Comparison of ENCODE assay signal across 1 cellular context in the genomic region with DNA sequence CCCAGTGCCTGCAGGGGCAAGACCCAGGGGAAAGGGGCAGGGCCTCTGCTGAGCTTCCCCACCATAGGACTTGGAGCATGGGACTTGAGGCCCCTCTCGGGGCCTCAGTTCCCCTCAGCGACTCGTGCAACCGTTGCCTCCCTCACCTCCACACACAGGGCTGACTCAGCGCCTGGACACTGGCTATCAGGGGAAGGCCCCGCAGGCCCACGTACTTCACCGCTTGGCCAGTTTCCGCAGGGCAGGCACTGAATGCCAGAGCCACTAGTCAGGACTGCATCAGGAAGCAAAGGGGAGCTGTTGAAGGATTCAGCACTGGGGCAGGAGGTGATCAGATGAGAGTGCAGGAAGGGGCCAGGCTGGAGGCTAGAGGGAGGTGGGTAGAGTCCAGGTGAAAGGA.
TF ChIP-seq lines count a peak whose summit lies in the region.

No MANE protein-coding gene starts in this region.

TF ChIP-seq in K562, 482 proteins besides CTCF, POLR2A, EP300 and RAD21 (continued from another document):
- TF ChIP-seq, protein P1, sequence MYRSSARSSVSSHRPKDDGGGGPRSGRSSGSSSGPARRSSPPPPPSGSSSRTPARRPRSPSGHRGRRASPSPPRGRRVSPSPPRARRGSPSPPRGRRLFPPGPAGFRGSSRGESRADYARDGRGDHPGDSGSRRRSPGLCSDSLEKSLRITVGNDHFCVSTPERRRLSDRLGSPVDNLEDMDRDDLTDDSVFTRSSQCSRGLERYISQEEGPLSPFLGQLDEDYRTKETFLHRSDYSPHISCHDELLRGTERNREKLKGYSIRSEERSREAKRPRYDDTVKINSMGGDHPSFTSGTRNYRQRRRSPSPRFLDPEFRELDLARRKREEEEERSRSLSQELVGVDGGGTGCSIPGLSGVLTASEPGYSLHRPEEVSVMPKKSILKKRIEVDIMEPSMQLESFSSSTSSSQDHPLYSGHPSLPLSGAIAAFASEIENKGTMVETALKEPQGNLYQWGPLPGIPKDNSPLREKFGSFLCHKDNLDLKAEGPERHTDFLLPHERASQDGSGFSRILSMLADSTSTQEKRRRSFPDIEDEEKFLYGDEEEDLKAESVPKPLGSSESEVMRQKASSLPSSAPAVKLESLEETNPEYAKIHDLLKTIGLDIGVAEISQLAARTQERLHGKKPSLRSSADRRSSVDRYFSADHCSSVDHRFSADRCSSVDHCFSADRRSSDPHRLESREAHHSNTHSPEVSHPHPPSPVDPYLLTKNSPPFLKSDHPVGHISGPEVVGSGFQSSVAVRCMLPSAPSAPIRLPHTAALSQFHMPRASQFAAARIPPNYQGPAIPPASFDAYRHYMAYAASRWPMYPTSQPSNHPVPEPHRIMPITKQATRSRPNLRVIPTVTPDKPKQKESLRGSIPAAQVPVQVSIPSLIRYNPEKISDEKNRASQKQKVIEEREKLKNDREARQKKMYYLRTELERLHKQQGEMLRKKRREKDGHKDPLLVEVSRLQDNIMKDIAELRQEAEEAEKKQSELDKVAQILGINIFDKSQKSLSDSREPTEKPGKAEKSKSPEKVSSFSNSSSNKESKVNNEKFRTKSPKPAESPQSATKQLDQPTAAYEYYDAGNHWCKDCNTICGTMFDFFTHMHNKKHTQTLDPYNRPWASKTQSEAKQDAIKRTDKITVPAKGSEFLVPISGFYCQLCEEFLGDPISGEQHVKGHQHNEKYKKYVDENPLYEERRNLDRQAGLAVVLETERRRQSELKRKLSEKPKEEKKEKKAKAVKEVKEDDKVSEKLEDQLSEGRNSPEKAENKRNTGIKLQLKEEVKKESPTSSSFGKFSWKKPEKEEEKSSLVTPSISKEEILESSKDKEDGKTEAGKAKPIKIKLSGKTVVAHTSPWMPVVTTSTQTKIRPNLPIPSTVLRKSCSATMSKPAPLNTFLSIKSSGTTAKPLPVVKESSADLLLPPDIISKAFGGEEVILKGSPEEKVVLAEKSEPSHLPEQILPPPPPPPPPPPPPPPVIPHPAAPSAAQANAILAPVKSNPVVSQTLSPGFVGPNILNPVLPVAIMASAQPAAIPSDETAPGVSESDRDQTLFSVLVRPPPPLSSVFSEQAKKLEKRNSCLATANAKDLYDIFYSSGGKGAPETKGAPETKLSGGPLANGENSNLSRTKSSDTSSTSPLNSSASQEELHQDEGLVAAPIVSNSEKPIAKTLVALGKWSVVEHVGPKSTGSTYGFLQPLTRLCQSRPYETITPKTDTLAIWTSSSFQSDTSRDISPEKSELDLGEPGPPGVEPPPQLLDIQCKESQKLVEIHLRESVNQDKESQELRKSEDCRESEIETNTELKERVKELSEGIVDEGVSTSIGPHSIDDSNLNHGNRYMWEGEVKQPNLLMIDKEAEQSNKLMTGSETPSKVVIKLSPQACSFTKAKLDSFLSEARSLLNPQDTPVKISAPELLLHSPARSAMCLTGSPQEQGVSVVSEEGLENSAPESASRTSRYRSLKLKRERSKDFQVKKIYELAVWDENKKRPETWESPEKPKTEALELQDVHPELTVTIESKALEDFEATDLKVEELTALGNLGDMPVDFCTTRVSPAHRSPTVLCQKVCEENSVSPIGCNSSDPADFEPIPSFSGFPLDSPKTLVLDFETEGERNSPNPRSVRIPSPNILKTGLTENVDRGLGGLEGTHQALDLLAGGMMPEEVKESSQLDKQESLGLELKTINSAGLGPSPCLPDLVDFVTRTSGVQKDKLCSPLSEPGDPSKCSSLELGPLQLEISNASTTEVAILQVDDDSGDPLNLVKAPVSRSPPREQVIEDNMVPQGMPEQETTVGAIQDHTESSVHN (IDR thresholded peaks at IDR 0.05; ENCODE audit: borderline replicate concordance in 1 of 2, low read depth in 1 of 2): no peak
- TF ChIP-seq HNRNPLL (IDR thresholded peaks at IDR 0.05; ENCODE audit: low read depth, low read length, poor library complexity, severe bottlenecking) (no peak), ZBTB43 (CRISPR knock-in tag; IDR thresholded peaks at IDR 0.05) (no peak), NFE2 (IDR thresholded peaks at IDR 0.05; ENCODE audit: low read depth) (peak; percentile 3; the same call in 1 of the 2 replicates), SNIP1 (IDR thresholded peaks at IDR 0.05; ENCODE audit: low read depth) (no peak), ZNF253 (CRISPR knock-in tag; conservative IDR thresholded peaks at IDR 0.05) (no peak), HDAC6 (IDR thresholded peaks at IDR 0.05; ENCODE audit: low read depth, low read length) (no peak), NEUROD1 (IDR thresholded peaks at IDR 0.05; ENCODE audit: borderline replicate concordance, low read depth, low read length, partially characterized antibody) (no peak), ARHGAP35 (IDR thresholded peaks at IDR 0.05; ENCODE audit: partially characterized antibody) (no peak), C11orf30 (IDR thresholded peaks at IDR 0.05; ENCODE audit: low read depth) (peak; percentile 88), CHD4 (IDR thresholded peaks at IDR 0.05; ENCODE audit: insufficient read depth, insufficient replicate concordance, low read depth, low read length, poor library complexity, severe bottlenecking) (no peak), HMGN3 (IDR thresholded peaks at IDR 0.05; ENCODE audit: borderline replicate concordance, extremely low read depth, insufficient read length, low read depth, low read length) (no peak), RBM14 (IDR thresholded peaks at IDR 0.05; ENCODE audit: borderline replicate concordance, insufficient read depth, low read depth, low read length) (no peak), WHSC1 (IDR thresholded peaks at IDR 0.05; ENCODE audit: low read length) (no peak), EGR1 (conservative IDR thresholded peaks at IDR 0.05) (no peak), POLR2H (tag; IDR thresholded peaks at IDR 0.05; ENCODE audit: low read depth) (no peak), HCFC1 (IDR thresholded peaks at IDR 0.05; ENCODE audit: low read depth, low read length) (no peak), L3MBTL2 (IDR thresholded peaks at IDR 0.05) (peak; percentile 20; the same call in 1 of the 2 replicates), TSC22D4 (tag; IDR thresholded peaks at IDR 0.05) (no peak), ZFX (CRISPR knock-in tag; IDR thresholded peaks at IDR 0.05) (no peak), TBP (optimal IDR thresholded peaks at IDR 0.05; ENCODE audit: low read depth, low read length) (no peak)
- TF ChIP-seq, protein P2, sequence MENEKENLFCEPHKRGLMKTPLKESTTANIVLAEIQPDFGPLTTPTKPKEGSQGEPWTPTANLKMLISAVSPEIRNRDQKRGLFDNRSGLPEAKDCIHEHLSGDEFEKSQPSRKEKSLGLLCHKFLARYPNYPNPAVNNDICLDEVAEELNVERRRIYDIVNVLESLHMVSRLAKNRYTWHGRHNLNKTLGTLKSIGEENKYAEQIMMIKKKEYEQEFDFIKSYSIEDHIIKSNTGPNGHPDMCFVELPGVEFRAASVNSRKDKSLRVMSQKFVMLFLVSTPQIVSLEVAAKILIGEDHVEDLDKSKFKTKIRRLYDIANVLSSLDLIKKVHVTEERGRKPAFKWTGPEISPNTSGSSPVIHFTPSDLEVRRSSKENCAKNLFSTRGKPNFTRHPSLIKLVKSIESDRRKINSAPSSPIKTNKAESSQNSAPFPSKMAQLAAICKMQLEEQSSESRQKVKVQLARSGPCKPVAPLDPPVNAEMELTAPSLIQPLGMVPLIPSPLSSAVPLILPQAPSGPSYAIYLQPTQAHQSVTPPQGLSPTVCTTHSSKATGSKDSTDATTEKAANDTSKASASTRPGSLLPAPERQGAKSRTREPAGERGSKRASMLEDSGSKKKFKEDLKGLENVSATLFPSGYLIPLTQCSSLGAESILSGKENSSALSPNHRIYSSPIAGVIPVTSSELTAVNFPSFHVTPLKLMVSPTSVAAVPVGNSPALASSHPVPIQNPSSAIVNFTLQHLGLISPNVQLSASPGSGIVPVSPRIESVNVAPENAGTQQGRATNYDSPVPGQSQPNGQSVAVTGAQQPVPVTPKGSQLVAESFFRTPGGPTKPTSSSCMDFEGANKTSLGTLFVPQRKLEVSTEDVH (IDR thresholded peaks at IDR 0.05; ENCODE audit: low read depth, partially characterized antibody): no peak
- TF ChIP-seq, protein P3, sequence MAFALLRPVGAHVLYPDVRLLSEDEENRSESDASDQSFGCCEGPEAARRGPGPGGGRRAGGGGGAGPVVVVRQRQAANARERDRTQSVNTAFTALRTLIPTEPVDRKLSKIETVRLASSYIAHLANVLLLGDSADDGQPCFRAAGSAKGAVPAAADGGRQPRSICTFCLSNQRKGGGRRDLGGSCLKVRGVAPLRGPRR (CRISPR knock-in tag; IDR thresholded peaks at IDR 0.05): no peak
- TF ChIP-seq, protein P4, sequence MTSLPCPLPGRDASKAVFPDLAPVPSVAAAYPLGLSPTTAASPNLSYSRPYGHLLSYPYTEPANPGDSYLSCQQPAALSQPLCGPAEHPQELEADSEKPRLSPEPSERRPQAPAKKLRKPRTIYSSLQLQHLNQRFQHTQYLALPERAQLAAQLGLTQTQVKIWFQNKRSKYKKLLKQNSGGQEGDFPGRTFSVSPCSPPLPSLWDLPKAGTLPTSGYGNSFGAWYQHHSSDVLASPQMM (CRISPR knock-in tag; IDR thresholded peaks at IDR 0.05): no peak
